10 cellular contexts compared by ENCODE assay signal in genomic region chr10:29619273-29619672, GRCh38. TPM values are rescaled to one million over a fixed set of nuclear protein-coding genes. Genes with fewer than 3 reads are reported as not detected.
DNase-seq lines count a peak whose midpoint lies in the region; ATAC-seq and TF ChIP-seq lines count a peak whose summit lies in the region.
"Had no signal": no experiment of that assay in that cellular context is flagged by ENCODE, and none has a peak within 500 bp of the region (broad histone marks: within the 10 kb centered on the region; RNA-seq: fewer than 3 reads in every experiment).

No MANE protein-coding gene starts in this region.

- H3K79me2 ChIP-seq in hepatocyte (peaks cover 76% of the 10 kb centered on the region), smooth muscle cell (ENCODE audit: low read depth) (peaks cover 51% of the 10 kb centered on the region)

- H3K9me3 ChIP-seq in ascending aorta (no peaks in the 10 kb centered on the region), hepatocyte (ENCODE audit: low read depth) (no peaks in the 10 kb centered on the region), smooth muscle cell (replicated peaks; ENCODE audit: low read depth) (no peaks in the 10 kb centered on the region)

- no peaks in the 10 kb centered on the region for H3K36me3 ChIP-seq in ascending aorta
- H3K36me3 ChIP-seq in hepatocyte (replicated peaks; ENCODE audit: insufficient read depth, low read depth) = no peaks in the 10 kb centered on the region
- no peaks in the 10 kb centered on the region for H3K36me3 ChIP-seq in smooth muscle cell (ENCODE audit: low read depth)

- H4K20me1 ChIP-seq in hepatocyte (ENCODE audit: insufficient read depth, poor library complexity, severe bottlenecking) (no peaks in the 10 kb centered on the region), smooth muscle cell (ENCODE audit: low read depth) (peaks cover 46% of the 10 kb centered on the region)

- peaks cover 7% of the 10 kb centered on the region for H3K27me3 Mint-ChIP-seq in endothelial cell (ENCODE audit: unreplicated experiment)

- H3K27ac ChIP-seq in ascending aorta (peak overlapping the region; percentile 71 to 79), hepatocyte (peak overlapping the region; percentile 89), smooth muscle cell (ENCODE audit: low read depth) (peak overlapping the region; percentile 87)

- peaks cover 31% of the 10 kb centered on the region for H3F3A ChIP-seq in smooth muscle cell (ENCODE audit: low read depth)

- peak overlapping the region; percentile 59 for H3K9ac ChIP-seq in smooth muscle cell (ENCODE audit: low read depth)

- H3K4me3 Mint-ChIP-seq in endothelial cell (ENCODE audit: unreplicated experiment) = no peak overlapping the region

- H3K27ac Mint-ChIP-seq in endothelial cell (ENCODE audit: unreplicated experiment) = no peak overlapping the region

- ATAC-seq in HG03469 (IDR thresholded peaks at IDR 0.05; ENCODE audit: unreplicated experiment) (no peak), GM21360 (IDR thresholded peaks at IDR 0.05; ENCODE audit: unreplicated experiment) (no peak)

- intact Hi-C loops in ascending aorta (cut with DNase I) = no loop called here

- 44% methylated on average over 5 of the region's 5 CpGs for WGBS in hepatocyte (ENCODE audit: low lambda C conversion rate, missing lambda C conversion rate)
- WGBS in smooth muscle cell (ENCODE audit: low lambda C conversion rate) = 12% methylated on average over 5 of the region's 5 CpGs

- H3K36me3 Mint-ChIP-seq in endothelial cell (ENCODE audit: low read depth, unreplicated experiment) = peaks cover 3% of the 10 kb centered on the region

- peak overlapping the region; percentile 66 for H3K4me2 ChIP-seq in hepatocyte
- peak overlapping the region; percentile 68 for H3K4me2 ChIP-seq in smooth muscle cell

- peaks cover 2 to 56% of the 10 kb centered on the region in 2 donors for H3K4me1 ChIP-seq in ascending aorta
- H3K4me1 ChIP-seq in hepatocyte (ENCODE audit: insufficient read depth) = peaks cover 53% of the 10 kb centered on the region
- H3K4me1 ChIP-seq in smooth muscle cell (ENCODE audit: low read depth) = peaks cover 28% of the 10 kb centered on the region

- H3K27me3 ChIP-seq in ascending aorta (no peaks in the 10 kb centered on the region), hepatocyte (no peaks in the 10 kb centered on the region), smooth muscle cell (ENCODE audit: low read depth) (no peaks in the 10 kb centered on the region)

- H2AFZ ChIP-seq in hepatocyte (no peak overlapping the region), smooth muscle cell (ENCODE audit: low read depth) (no peak overlapping the region)

- no peak for TF ChIP-seq CTCF in ascending aorta (IDR thresholded peaks at IDR 0.05)
- no peak for TF ChIP-seq CTCF in hepatocyte (IDR thresholded peaks at IDR 0.05; ENCODE audit: poor library complexity)
- no peak for TF ChIP-seq CTCF in smooth muscle cell (IDR thresholded peaks at IDR 0.05; ENCODE audit: borderline replicate concordance, insufficient read depth, poor library complexity, severe bottlenecking)
- TF ChIP-seq CTCF in endothelial cell (IDR thresholded peaks at IDR 0.05; ENCODE audit: unreplicated experiment) = no peak

- H3K9me2 ChIP-seq in hepatocyte (replicated peaks; ENCODE audit: insufficient read depth) = no peaks in the 10 kb centered on the region

- H3K4me1 Mint-ChIP-seq in endothelial cell (ENCODE audit: unreplicated experiment) = peaks cover 15% of the 10 kb centered on the region

- H3K4me3 ChIP-seq in ascending aorta = no peak overlapping the region
- H3K4me3 ChIP-seq in hepatocyte = no peak overlapping the region
- H3K4me3 ChIP-seq in smooth muscle cell = peak overlapping the region; percentile 25

- DNase-seq in HCEC 1CT (peak; percentile 65), ascending aorta (ENCODE audit: low spot score in 2 of 2) (no peak), hepatocyte (ENCODE audit: low spot score) (peak; percentile 21), smooth muscle cell (lab: John Stamatoyannopoulos, UW; ENCODE audit: unreplicated experiment) (no peak), endothelial cell (ENCODE audit: low spot score) (no peak)
- DNase-seq in stimulated activated CD4-positive, alpha-beta T cell treated with anti-CD3 and anti-CD28 coated beads, Interleukin-4, amount 100 ng/mL, for 24 hours = no peak
- DNase-seq: activated CD4-positive, alpha-beta T cell treated with anti-CD3 and anti-CD28 coated beads for 1 hour; NCI-H526 treated with DMSO at 0.1 percent for 48 hours had no signal

- no peaks in the 10 kb centered on the region for H3K9me3 Mint-ChIP-seq in endothelial cell (ENCODE audit: unreplicated experiment)

RNA-seq across cellular contexts. Expression of gene SVIL, which starts 15.5 kb away (rescaled TPM):
- total RNA-seq in ascending aorta (94.7 TPM), hepatocyte (24.3 and 24.4 TPM in 2 replicates), smooth muscle cell (28.5 and 32.5 TPM in 2 replicates), endothelial cell (ENCODE audit: unreplicated experiment) (125 TPM)
- polyA plus RNA-seq in hepatocyte (36.5 and 64.2 TPM in 2 replicates), smooth muscle cell (33.0 and 59.4 TPM in 2 replicates)

Comparison
In these comparisons a context has a peak if more than half of its experiments do, and no peak if none do; other contexts are left out.
1. DNase-seq: peak in HCEC 1CT (single experiment) and hepatocyte (single experiment); none in ascending aorta (0 of 2), smooth muscle cell (single experiment), stimulated activated CD4-positive, alpha-beta T cell treated with anti-CD3 and anti-CD28 coated beads, Interleukin-4, amount 100 ng/mL, for 24 hours (single experiment) and endothelial cell (single experiment).
2. Peak in every context shown above with its lines, with median percentiles within 50 percentile points of each other: H3K27ac ChIP-seq.